In genomic region chr6:10014561-10014960, GRCh38 we compare ENCODE assay signal across 18 cellular contexts.
DNase-seq lines count a peak whose midpoint lies in the region; ATAC-seq and TF ChIP-seq lines count a peak whose summit lies in the region.
"Had no signal": no experiment of that assay in that cellular context is flagged by ENCODE, and none has a peak within 500 bp of the region (broad histone marks: within the 10 kb centered on the region; RNA-seq: fewer than 3 reads in every experiment).

No MANE protein-coding gene starts in this region.

- DNase-seq in ELR (ENCODE audit: low read depth) (peak; percentile 35), NCI-H69 (lab: John Stamatoyannopoulos, UW) (peak; percentile 85), foreskin melanocyte (peak; percentile 91), retinal pigment epithelial cell (ENCODE audit: low read depth) (peak; percentile 79), immature natural killer cell (no peak), OCI-M2 (lab: John Stamatoyannopoulos, UW; ENCODE audit: unreplicated experiment) (no peak)
- DNase-seq in activated CD8-positive, alpha-beta T cell treated with anti-CD3 and anti-CD28 coated beads for 36 hours: no peak
- DNase-seq: activated CD4-positive, alpha-beta T cell treated with anti-CD3 and anti-CD28 coated beads, Interleukin-2, amount 50 U/mL, for 4 hours; activated T-cell treated with anti-CD3 and anti-CD28 coated beads, Interleukin-2, amount 50 U/mL, for 1 hour; CD4-positive, CD25-positive, alpha-beta regulatory T cell; effector CD4-positive, alpha-beta T cell; left cardiac atrium; NCI-H1694 treated with DMSO at 0.1 percent for 48 hours; NCI-H774; small intestine; SW 1271; thyroid gland had no signal

- H3K36me3 Mint-ChIP-seq in activated CD8-positive, alpha-beta T cell treated with anti-CD3 and anti-CD28 coated beads for 36 hours (ENCODE audit: low read depth): no peaks in the 10 kb centered on the region
- no peaks in the 10 kb centered on the region for H3K36me3 Mint-ChIP-seq in immature natural killer cell
- H3K36me3 Mint-ChIP-seq: activated naive CD4-positive, alpha-beta T cell treated with anti-CD3 and anti-CD28 coated beads, Interleukin-2, amount 50 U/mL, for 24 hours; CD4-positive, CD25-positive, alpha-beta regulatory T cell had no signal

- H3K4me3 ChIP-seq in retinal pigment epithelial cell (ENCODE audit: low read length): no peak overlapping the region
- H3K4me3 ChIP-seq: thyroid gland had no signal

- CTCF ChIA-PET in activated CD8-positive, alpha-beta T cell treated with anti-CD3 and anti-CD28 coated beads for 36 hours (lab: Charles Lee): no interaction called here

- no peaks in the 10 kb centered on the region for H3K27me3 Mint-ChIP-seq in activated CD8-positive, alpha-beta T cell treated with anti-CD3 and anti-CD28 coated beads for 36 hours
- H3K27me3 Mint-ChIP-seq in immature natural killer cell (ENCODE audit: low read depth in 3 of 3): peaks cover 0 to 2% (median 0%) of the 10 kb centered on the region in 3 donors
- H3K27me3 Mint-ChIP-seq: activated naive CD4-positive, alpha-beta T cell treated with anti-CD3 and anti-CD28 coated beads, Interleukin-2, amount 50 U/mL, for 24 hours; CD4-positive, CD25-positive, alpha-beta regulatory T cell had no signal

- POLR2A ChIA-PET in activated CD8-positive, alpha-beta T cell treated with anti-CD3 and anti-CD28 coated beads for 36 hours (lab: Charles Lee): no interaction called here

- H3K4me3 Mint-ChIP-seq in activated CD8-positive, alpha-beta T cell treated with anti-CD3 and anti-CD28 coated beads for 36 hours: no peak overlapping the region
- no peak overlapping the region for H3K4me3 Mint-ChIP-seq in immature natural killer cell
- H3K4me3 Mint-ChIP-seq: activated naive CD4-positive, alpha-beta T cell treated with anti-CD3 and anti-CD28 coated beads, Interleukin-2, amount 50 U/mL, for 24 hours; CD4-positive, CD25-positive, alpha-beta regulatory T cell had no signal

- peaks cover 5% of the 10 kb centered on the region for H3K9me3 Mint-ChIP-seq in activated CD8-positive, alpha-beta T cell treated with anti-CD3 and anti-CD28 coated beads for 36 hours
- peaks cover 0 to 11% (median 6%) of the 10 kb centered on the region in 6 donors for H3K9me3 Mint-ChIP-seq in immature natural killer cell

- no peak for ATAC-seq in activated CD8-positive, alpha-beta T cell treated with anti-CD3 and anti-CD28 coated beads for 36 hours
- ATAC-seq: left cardiac atrium had no signal

- no peaks in the 10 kb centered on the region for H3K4me1 Mint-ChIP-seq in activated CD8-positive, alpha-beta T cell treated with anti-CD3 and anti-CD28 coated beads for 36 hours (ENCODE audit: low read depth)
- no peaks in the 10 kb centered on the region for H3K4me1 Mint-ChIP-seq in immature natural killer cell
- H3K4me1 Mint-ChIP-seq: activated naive CD4-positive, alpha-beta T cell treated with anti-CD3 and anti-CD28 coated beads, Interleukin-2, amount 50 U/mL, for 24 hours; CD4-positive, CD25-positive, alpha-beta regulatory T cell had no signal

- TF ChIP-seq CTCF in retinal pigment epithelial cell (conservative IDR thresholded peaks at IDR 0.05; ENCODE audit: low read depth, low read length): no peak
- TF ChIP-seq CTCF in activated CD8-positive, alpha-beta T cell treated with anti-CD3 and anti-CD28 coated beads for 36 hours (IDR thresholded peaks at IDR 0.05): no peak

- H3K27ac Mint-ChIP-seq in activated CD8-positive, alpha-beta T cell treated with anti-CD3 and anti-CD28 coated beads for 36 hours: no peak overlapping the region
- H3K27ac Mint-ChIP-seq in immature natural killer cell: no peak overlapping the region
- H3K27ac Mint-ChIP-seq: activated naive CD4-positive, alpha-beta T cell treated with anti-CD3 and anti-CD28 coated beads, Interleukin-2, amount 50 U/mL, for 24 hours; CD4-positive, CD25-positive, alpha-beta regulatory T cell had no signal

- intact Hi-C loops in activated CD8-positive, alpha-beta T cell treated with anti-CD3 and anti-CD28 coated beads for 36 hours (cut with micrococcal nuclease): no loop called here

Comparison
In these comparisons a context has a peak if more than half of its experiments do, and no peak if none do; other contexts are left out.
1. DNase-seq: peak in ELR (single experiment), NCI-H69 (single experiment), foreskin melanocyte (single experiment) and retinal pigment epithelial cell (single experiment); none in activated CD8-positive, alpha-beta T cell treated with anti-CD3 and anti-CD28 coated beads for 36 hours (single experiment), immature natural killer cell (0 of 3) and OCI-M2 (single experiment).